Comparison of ENCODE assay signal across 1 cellular context in genomic region chr16:11901091-11901490, GRCh38.
TF ChIP-seq lines count a peak whose summit lies in the region.

No MANE protein-coding gene starts in this region.

TF ChIP-seq in HEK293, 187 proteins besides CTCF, POLR2A, EP300 and RAD21 (continued from another document):
- TF ChIP-seq PRDM4 (tag by site-specific recombination; IDR thresholded peaks at IDR 0.05) = 0 out of 2 replicates have a peak, but pooled peaks have one; percentile 15
- TF ChIP-seq ZNF660 (tag by site-specific recombination; IDR thresholded peaks at IDR 0.05) = no peak
TF ChIP-seq in HEK293: peak in this region for 2.
